ENCODE assay signal across 24 cellular contexts in the genomic region with DNA sequence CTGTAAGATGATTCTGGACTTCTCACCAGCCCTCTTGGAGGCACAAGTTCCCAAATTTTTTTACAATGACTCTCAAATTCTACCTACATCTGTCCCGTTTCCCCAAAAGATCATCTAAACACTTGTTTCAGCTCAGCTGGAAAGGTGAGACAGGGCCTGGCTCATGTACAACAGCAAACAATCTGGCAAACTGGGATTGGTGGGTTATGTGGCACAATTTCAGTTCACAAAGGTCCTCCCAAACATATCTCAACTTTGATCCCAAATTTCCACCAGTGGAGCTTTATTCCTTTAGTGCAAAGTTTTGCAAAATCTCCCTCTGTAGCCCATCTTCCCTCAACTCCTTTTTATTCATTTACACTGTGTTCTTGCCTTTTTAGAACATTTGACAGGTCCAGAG.
"Had no signal": no experiment of that assay in that cellular context is flagged by ENCODE, and none has a peak within 500 bp of the region (broad histone marks: within the 10 kb centered on the region; RNA-seq: fewer than 3 reads in every experiment).

No MANE protein-coding gene starts in this region.

- H3K27ac ChIP-seq: coronary artery, dorsolateral prefrontal cortex, epithelial cell of prostate, esophagus squamous epithelium, gastrocnemius medialis, heart right ventricle, left ventricle myocardium inferior, lower lobe of right lung had no signal

- H3K9me3 ChIP-seq: esophagus squamous epithelium, gastrocnemius medialis, heart right ventricle, left ventricle myocardium inferior, lower lobe of right lung, mucosa of descending colon had no signal

- H3K9me3 Mint-ChIP-seq: mesothelial cell of epicardium; naive thymus-derived CD8-positive, alpha-beta T cell had no signal

- H3K4me1 Mint-ChIP-seq: mesothelial cell of epicardium; naive thymus-derived CD8-positive, alpha-beta T cell had no signal

- H3K36me3 ChIP-seq: esophagus squamous epithelium, gastrocnemius medialis, heart right ventricle, left ventricle myocardium inferior, lower lobe of right lung had no signal

- H3K4me3 Mint-ChIP-seq: mesothelial cell of epicardium; naive B cell; naive thymus-derived CD8-positive, alpha-beta T cell had no signal

- ATAC-seq: esophagus mucosa; gastrocnemius medialis; heart right ventricle; left cardiac atrium; lower lobe of right lung; mucosa of descending colon; naive thymus-derived CD8-positive, alpha-beta T cell had no signal

- H3K27me3 ChIP-seq: esophagus squamous epithelium, gastrocnemius medialis had no signal

- DNase-seq: dermis blood vessel endothelial cell; dorsolateral prefrontal cortex; effector CD4-positive, alpha-beta T cell; effector memory CD4-positive, alpha-beta T cell; erythroblast; esophagus squamous epithelium; foreskin fibroblast; foreskin melanocyte; gastrocnemius medialis; glutamatergic neuron; head of caudate nucleus; heart right ventricle; hippocampal formation; left cardiac atrium; left ventricle myocardium inferior; lower lobe of right lung; mesenchymal stem cell; mucosa of descending colon; naive B cell; naive thymus-derived CD8-positive, alpha-beta T cell had no signal

- H3K4me3 ChIP-seq: coronary artery, dorsolateral prefrontal cortex, esophagus squamous epithelium, gastrocnemius medialis, heart right ventricle, left ventricle myocardium inferior, lower lobe of right lung, mucosa of descending colon had no signal

- H3K27ac Mint-ChIP-seq: mesothelial cell of epicardium; naive thymus-derived CD8-positive, alpha-beta T cell had no signal

- H3K27me3 Mint-ChIP-seq: naive B cell; naive thymus-derived CD8-positive, alpha-beta T cell had no signal

- H3K36me3 Mint-ChIP-seq: mesothelial cell of epicardium, naive B cell had no signal

- H3K4me1 ChIP-seq: esophagus squamous epithelium, gastrocnemius medialis, heart right ventricle, left ventricle myocardium inferior, lower lobe of right lung had no signal
